1 cellular context compared by ENCODE assay signal in genomic region chr11:111603633-111604130, GRCh38.
TF ChIP-seq lines count a peak whose summit lies in the region.

No MANE protein-coding gene starts in this region.

TF ChIP-seq in HepG2, 621 proteins besides CTCF, POLR2A, EP300 and RAD21 (continued from another document):
- TF ChIP-seq ZNF646 (CRISPR knock-in tag; IDR thresholded peaks at IDR 0.05), result no peak
- 0 out of 2 replicates have a peak, but pooled peaks have one; percentile 43 for TF ChIP-seq ZNF772 (CRISPR knock-in tag; IDR thresholded peaks at IDR 0.05)
- TF ChIP-seq HDAC1 (CRISPR knock-in tag; IDR thresholded peaks at IDR 0.05), result 0 out of 2 replicates have a peak, but pooled peaks have one; percentile 28
- TF ChIP-seq, protein P1, sequence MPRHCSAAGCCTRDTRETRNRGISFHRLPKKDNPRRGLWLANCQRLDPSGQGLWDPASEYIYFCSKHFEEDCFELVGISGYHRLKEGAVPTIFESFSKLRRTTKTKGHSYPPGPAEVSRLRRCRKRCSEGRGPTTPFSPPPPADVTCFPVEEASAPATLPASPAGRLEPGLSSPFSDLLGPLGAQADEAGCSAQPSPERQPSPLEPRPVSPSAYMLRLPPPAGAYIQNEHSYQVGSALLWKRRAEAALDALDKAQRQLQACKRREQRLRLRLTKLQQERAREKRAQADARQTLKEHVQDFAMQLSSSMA (CRISPR knock-in tag; IDR thresholded peaks at IDR 0.05), result no peak
- TF ChIP-seq SMYD3 (CRISPR knock-in tag; IDR thresholded peaks at IDR 0.05), result 0 out of 2 replicates have a peak, but pooled peaks have one; percentile 49
- no peak for TF ChIP-seq HNRNPH1 (optimal IDR thresholded peaks at IDR 0.05; ENCODE audit: low read depth, low read length)
- no peak for TF ChIP-seq ASH2L (IDR thresholded peaks at IDR 0.05; ENCODE audit: insufficient read length, low read depth, low read length)
- no peak for TF ChIP-seq TBX2 (CRISPR knock-in tag; IDR thresholded peaks at IDR 0.05; ENCODE audit: borderline replicate concordance)
- TF ChIP-seq NFYC (CRISPR knock-in tag; IDR thresholded peaks at IDR 0.05), result no peak
- TF ChIP-seq ARID2 (CRISPR knock-in tag; IDR thresholded peaks at IDR 0.05; ENCODE audit: borderline replicate concordance), result 0 out of 2 replicates have a peak, but pooled peaks have one; percentile 35
TF ChIP-seq in HepG2: peak in this region for 4.
